Comparison of ENCODE assay signal across 23 cellular contexts in genomic region chr14:101934751-101935150, GRCh38. TPM values are rescaled to one million over a fixed set of nuclear protein-coding genes. Genes with fewer than 3 reads are reported as not detected.
DNase-seq lines count a peak whose midpoint lies in the region; ATAC-seq and TF ChIP-seq lines count a peak whose summit lies in the region.
"Had no signal": no experiment of that assay in that cellular context is flagged by ENCODE, and none has a peak within 500 bp of the region (broad histone marks: within the 10 kb centered on the region; RNA-seq: fewer than 3 reads in every experiment).

No MANE protein-coding gene starts in this region.

- H3T11ph ChIP-seq in H9 (ENCODE audit: low read length), result no peak overlapping the region

- WGBS in H9 (ENCODE audit: extremely low coverage, insufficient read length, low lambda C conversion rate), result no CpG with 5 or more reads among the region's 13 CpGs
- WGBS in sigmoid colon, 2 donors, result 91 to 94% methylated on average over 13 of the region's 13 CpGs

- no peak overlapping the region for H2BK120ac ChIP-seq in H9 (ENCODE audit: low read depth, low read length, poor library complexity, severe bottlenecking)

- no peak overlapping the region for H4K5ac ChIP-seq in H9 (ENCODE audit: insufficient read length, low read depth, low read length)

- no peaks in the 10 kb centered on the region for H3K79me1 ChIP-seq in H9 (ENCODE audit: insufficient read depth, low read depth, low read length, poor library complexity, severe bottlenecking)

- H3K9me3 Mint-ChIP-seq in activated naive CD8-positive, alpha-beta T cell treated with anti-CD3 and anti-CD28 coated beads, Interleukin-2, amount 10 ng/mL, durations not matched to agents 7 days and 5 days, result peaks cover 2% of the 10 kb centered on the region
- no peaks in the 10 kb centered on the region for H3K9me3 Mint-ChIP-seq in activated naive CD8-positive, alpha-beta T cell treated with anti-CD3 and anti-CD28 coated beads, Interleukin-2, amount 50 U/mL, for 24 hours
- peaks cover 0 to 4% of the 10 kb centered on the region in 2 experiments; a peak in 2 of 5 replicates for H3K9me3 Mint-ChIP-seq in H9
- H3K9me3 Mint-ChIP-seq: CD8-positive, alpha-beta T cell; GM23338; HFFc6 had no signal

- no peak overlapping the region for H2BK20ac ChIP-seq in H9 (ENCODE audit: low read depth, low read length, poor library complexity, severe bottlenecking)

- H3K14ac ChIP-seq in H9 (ENCODE audit: insufficient read depth, low read length), result no peak overlapping the region

- no peak overlapping the region for H2AK5ac ChIP-seq in H9 (ENCODE audit: insufficient read length, low read length)

- no peaks in the 10 kb centered on the region for H3K4me1 ChIP-seq in H9 (ENCODE audit: insufficient read depth, low read length)
- H3K4me1 ChIP-seq in lower lobe of right lung, result no peaks in the 10 kb centered on the region
- H3K4me1 ChIP-seq in sigmoid colon, result no peaks in the 10 kb centered on the region
- H3K4me1 ChIP-seq: BLaER1 had no signal

- H3K27ac ChIP-seq in H9 (ENCODE audit: insufficient read length, low read depth, low read length), result no peak overlapping the region
- no peak overlapping the region for H3K27ac ChIP-seq in lower lobe of right lung
- H3K27ac ChIP-seq in sigmoid colon, result no peak overlapping the region
- H3K27ac ChIP-seq: BLaER1, HL-60 had no signal

- no peak for TF ChIP-seq POLR2A in sigmoid colon (IDR thresholded peaks at IDR 0.05)

- peak overlapping the region; percentile 3; the same call in 1 of the 2 replicates for H2BK15ac ChIP-seq in H9 (ENCODE audit: low read depth, low read length)

- H3K4me1 Mint-ChIP-seq in activated naive CD8-positive, alpha-beta T cell treated with anti-CD3 and anti-CD28 coated beads, Interleukin-2, amount 10 ng/mL, durations not matched to agents 7 days and 5 days, result peaks cover 4% of the 10 kb centered on the region
- H3K4me1 Mint-ChIP-seq in activated naive CD8-positive, alpha-beta T cell treated with anti-CD3 and anti-CD28 coated beads, Interleukin-2, amount 50 U/mL, for 24 hours, result peaks cover 3% of the 10 kb centered on the region
- peaks cover 0 to 8% of the 10 kb centered on the region in 2 experiments; a peak in 2 of 4 replicates for H3K4me1 Mint-ChIP-seq in H9
- H3K4me1 Mint-ChIP-seq: GM23338 had no signal

- H3K9ac ChIP-seq in H9 (ENCODE audit: extremely low read depth, insufficient read length, low read length), result no peak overlapping the region
- H3K9ac ChIP-seq: BLaER1 had no signal

- no peak overlapping the region for H3K4me3 Mint-ChIP-seq in activated naive CD8-positive, alpha-beta T cell treated with anti-CD3 and anti-CD28 coated beads, Interleukin-2, amount 10 ng/mL, durations not matched to agents 7 days and 5 days
- no peak overlapping the region for H3K4me3 Mint-ChIP-seq in activated naive CD8-positive, alpha-beta T cell treated with anti-CD3 and anti-CD28 coated beads, Interleukin-2, amount 50 U/mL, for 24 hours
- H3K4me3 Mint-ChIP-seq in H9, result no peak overlapping the region
- H3K4me3 Mint-ChIP-seq: CD14-positive monocyte; CD8-positive, alpha-beta T cell; GM23338; HFFc6 had no signal

- no peak overlapping the region for H3K4ac ChIP-seq in H9 (ENCODE audit: low read depth, low read length)

- no peak overlapping the region for H4K8ac ChIP-seq in H9 (replicated peaks; ENCODE audit: insufficient read length, low read depth, low read length)

- ATAC-seq in activated naive CD8-positive, alpha-beta T cell treated with anti-CD3 and anti-CD28 coated beads, Interleukin-2, amount 10 ng/mL, durations not matched to agents 7 days and 5 days (ENCODE audit: low read depth), result peak; percentile 21
- no peak for ATAC-seq in activated naive CD8-positive, alpha-beta T cell treated with anti-CD3 and anti-CD28 coated beads, Interleukin-2, amount 50 U/mL, for 24 hours
- ATAC-seq in lower lobe of right lung (no peak), GM21529 (IDR thresholded peaks at IDR 0.05; ENCODE audit: unreplicated experiment) (no peak)
- ATAC-seq: CD8-positive, alpha-beta T cell; GM12878; GM23338; HCT116 had no signal

- intact Hi-C loops in lower lobe of right lung (cut with DNase I) (no loop called here), sigmoid colon (cut with DNase I) (no loop called here)

- H2BK5ac ChIP-seq in H9 (ENCODE audit: insufficient read length, low read length), result no peak overlapping the region

- POLR2A ChIA-PET in activated naive CD8-positive, alpha-beta T cell treated with anti-CD3 and anti-CD28 coated beads, Interleukin-2, amount 10 ng/mL, durations not matched to agents 7 days and 5 days (lab: Charles Lee), result no interaction called here

- H3K36me3 ChIP-seq in lower lobe of right lung, result no peaks in the 10 kb centered on the region
- no peaks in the 10 kb centered on the region for H3K36me3 ChIP-seq in sigmoid colon
- H3K36me3 ChIP-seq: BLaER1 had no signal

- no peak for TF ChIP-seq EP300 in sigmoid colon (IDR thresholded peaks at IDR 0.05)

- H3K79me2 ChIP-seq in H9 (ENCODE audit: insufficient read depth, low read length), result no peaks in the 10 kb centered on the region

- H2AFZ ChIP-seq in H9 (ENCODE audit: low read length), result no peak overlapping the region
- H2AFZ ChIP-seq: GM23338 had no signal

- no peak overlapping the region for H3K27ac Mint-ChIP-seq in activated naive CD8-positive, alpha-beta T cell treated with anti-CD3 and anti-CD28 coated beads, Interleukin-2, amount 10 ng/mL, durations not matched to agents 7 days and 5 days
- H3K27ac Mint-ChIP-seq in activated naive CD8-positive, alpha-beta T cell treated with anti-CD3 and anti-CD28 coated beads, Interleukin-2, amount 50 U/mL, for 24 hours, result no peak overlapping the region
- H3K27ac Mint-ChIP-seq in H9, result no peak overlapping the region
- H3K27ac Mint-ChIP-seq: CD14-positive monocyte; CD8-positive, alpha-beta T cell; GM23338; HFFc6 had no signal

- TF ChIP-seq CTCF in H9 (conservative IDR thresholded peaks at IDR 0.05) (no peak), lower lobe of right lung (IDR thresholded peaks at IDR 0.05) (no peak), sigmoid colon (IDR thresholded peaks at IDR 0.05) (no peak)

- H4K20me1 ChIP-seq in H9 (ENCODE audit: control insufficient read depth, insufficient read depth, insufficient read length), result no peaks in the 10 kb centered on the region

- peaks cover 10% of the 10 kb centered on the region for H3K27me3 Mint-ChIP-seq in activated naive CD8-positive, alpha-beta T cell treated with anti-CD3 and anti-CD28 coated beads, Interleukin-2, amount 10 ng/mL, durations not matched to agents 7 days and 5 days
- H3K27me3 Mint-ChIP-seq in activated naive CD8-positive, alpha-beta T cell treated with anti-CD3 and anti-CD28 coated beads, Interleukin-2, amount 50 U/mL, for 24 hours, result peaks cover 10% of the 10 kb centered on the region
- H3K27me3 Mint-ChIP-seq in H9 (ENCODE audit: low read depth), result peaks cover 76% of the 10 kb centered on the region

- H3K36me3 Mint-ChIP-seq in activated naive CD8-positive, alpha-beta T cell treated with anti-CD3 and anti-CD28 coated beads, Interleukin-2, amount 10 ng/mL, durations not matched to agents 7 days and 5 days, result no peaks in the 10 kb centered on the region
- no peaks in the 10 kb centered on the region for H3K36me3 Mint-ChIP-seq in activated naive CD8-positive, alpha-beta T cell treated with anti-CD3 and anti-CD28 coated beads, Interleukin-2, amount 50 U/mL, for 24 hours (ENCODE audit: low read depth)
- no peaks in the 10 kb centered on the region for H3K36me3 Mint-ChIP-seq in H9 (ENCODE audit: insufficient read depth in 1 of 3, low read depth in 3 of 3)
- H3K36me3 Mint-ChIP-seq: CD14-positive monocyte; CD8-positive, alpha-beta T cell had no signal

- DNase-seq in activated naive CD8-positive, alpha-beta T cell treated with anti-CD3 and anti-CD28 coated beads, Interleukin-2, amount 10 ng/mL, durations not matched to agents 7 days and 5 days, result no peak
- DNase-seq in activated naive CD8-positive, alpha-beta T cell treated with anti-CD3 and anti-CD28 coated beads, Interleukin-2, amount 50 U/mL, for 24 hours, result no peak
- no peak for DNase-seq in H9
- DNase-seq in lower lobe of right lung, result peak; percentile 37
- DNase-seq in sigmoid colon, result peak; percentile 40
- no peak for DNase-seq in HUDEP-2 (lab: John Stamatoyannopoulos, UW; ENCODE audit: unreplicated experiment in 76 of 76)
- DNase-seq in NCI-H510A treated with DMSO at 0.1 percent for 48 hours (lab: John Stamatoyannopoulos, UW), result no peak
- DNase-seq: 8988T; CD8-positive, alpha-beta T cell; COR-L47; DMS 273 treated with DMSO at 0.1 percent for 48 hours; DMS53; DND-41; EL; HFFc6; IMR-90 had no signal

- H3K23ac ChIP-seq in H9 (ENCODE audit: insufficient read length, low read depth, low read length), result no peak overlapping the region

- no peak overlapping the region for H3K18ac ChIP-seq in H9 (ENCODE audit: insufficient read length, low read depth, low read length)

- no peak overlapping the region for H3K4me3 ChIP-seq in lower lobe of right lung
- no peak overlapping the region for H3K4me3 ChIP-seq in sigmoid colon
- H3K4me3 ChIP-seq: BLaER1, GM12878, GM23338 had no signal

- H3K9me3 ChIP-seq in H9 (ENCODE audit: control insufficient read depth, low read depth, low read length) (no peaks in the 10 kb centered on the region), lower lobe of right lung (no peaks in the 10 kb centered on the region), sigmoid colon (no peaks in the 10 kb centered on the region)
- H3K9me3 ChIP-seq: BLaER1 had no signal

- no peak overlapping the region for H3K4me2 ChIP-seq in H9 (ENCODE audit: insufficient read depth, insufficient read length, low read length)
- H3K4me2 ChIP-seq: BLaER1, GM23338 had no signal

- no peak overlapping the region for H2BK12ac ChIP-seq in H9 (ENCODE audit: insufficient read length, low read depth, low read length)

- H3K23me2 ChIP-seq in H9 (ENCODE audit: insufficient read length, low read depth, low read length, poor library complexity, severe bottlenecking), result no peaks in the 10 kb centered on the region

- no peak overlapping the region for H3K56ac ChIP-seq in H9 (ENCODE audit: insufficient read length, low read depth, low read length)

- no peak overlapping the region for H4K91ac ChIP-seq in H9 (ENCODE audit: insufficient read length, low read depth, low read length)

- peaks cover 13% of the 10 kb centered on the region; the same call in 1 of the 2 replicates for H3K27me3 ChIP-seq in H9 (ENCODE audit: insufficient read depth, low read length)
- H3K27me3 ChIP-seq in lower lobe of right lung (ENCODE audit: low read depth), result peaks cover 12% of the 10 kb centered on the region
- H3K27me3 ChIP-seq in sigmoid colon, result no peaks in the 10 kb centered on the region
- H3K27me3 ChIP-seq: BLaER1 had no signal

RNA-seq across cellular contexts. Expression of gene DYNC1H1, which starts 29.6 kb away (rescaled TPM):
- total RNA-seq in activated naive CD8-positive, alpha-beta T cell treated with anti-CD3 and anti-CD28 coated beads, Interleukin-2, amount 10 ng/mL, durations not matched to agents 7 days and 5 days, result 100 to 1,000 TPM; 287 to 316 TPM
- total RNA-seq in H9 (2021) (319 and 359 TPM in 2 replicates), lower lobe of right lung (437 TPM), sigmoid colon (100 to 1,000 TPM; 320 to 592 (median 485) TPM)
- polyA plus RNA-seq in sigmoid colon, result 100 to 1,000 TPM in 1 of 3 donors, 10 to 100 TPM in 2; 38.4 to 171 (median 48.6) TPM

Comparison
In these comparisons a context has a peak if more than half of its experiments do, and no peak if none do; other contexts are left out.
1. DNase-seq: peak in lower lobe of right lung (single experiment) and sigmoid colon (single experiment); none in activated naive CD8-positive, alpha-beta T cell treated with anti-CD3 and anti-CD28 coated beads, Interleukin-2, amount 10 ng/mL, durations not matched to agents 7 days and 5 days (single experiment), activated naive CD8-positive, alpha-beta T cell treated with anti-CD3 and anti-CD28 coated beads, Interleukin-2, amount 50 U/mL, for 24 hours (single experiment), H9 (single experiment), HUDEP-2 (0 of 76) and NCI-H510A treated with DMSO at 0.1 percent for 48 hours (single experiment).